13 cellular contexts compared by ENCODE assay signal in the genomic region with DNA sequence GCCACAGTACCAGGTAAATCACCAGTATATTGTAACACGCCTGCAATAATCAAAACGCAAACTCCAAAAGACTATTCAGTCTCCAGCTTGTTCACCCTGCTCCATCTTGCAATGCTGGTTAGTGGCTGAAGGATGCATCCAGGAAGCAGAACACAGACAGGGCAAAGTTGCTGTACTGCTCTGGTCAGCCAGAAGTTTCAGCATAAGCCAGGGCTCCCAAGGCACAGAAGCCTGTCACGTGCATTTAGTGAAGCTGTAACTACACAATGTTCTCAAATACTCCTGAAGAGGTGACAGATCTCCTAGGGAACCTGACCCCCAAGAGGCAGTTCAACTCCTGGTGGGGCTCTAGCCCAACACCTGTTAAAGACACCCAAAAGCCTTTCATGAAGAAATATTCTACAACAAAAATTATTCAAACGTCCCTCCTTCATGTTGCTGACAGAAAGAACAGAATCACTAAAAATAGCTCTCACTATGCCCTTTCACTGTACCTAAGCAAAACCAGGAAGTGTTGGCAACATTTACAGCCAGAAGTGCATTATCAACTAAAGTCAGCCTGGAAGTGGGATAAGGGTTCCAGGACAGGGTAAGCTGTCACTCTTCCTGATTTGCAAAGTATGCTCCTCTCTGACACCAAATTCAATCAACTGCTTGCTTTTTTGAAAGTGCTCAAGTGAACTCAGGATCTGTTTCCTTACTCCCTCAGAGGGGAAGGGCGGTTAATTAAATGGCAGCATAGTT. TPM values are rescaled to one million over a fixed set of nuclear protein-coding genes. Genes with fewer than 3 reads are reported as not detected.
DNase-seq lines count a peak whose midpoint lies in the region; ATAC-seq and TF ChIP-seq lines count a peak whose summit lies in the region.
"Had no signal": no experiment of that assay in that cellular context is flagged by ENCODE, and none has a peak within 500 bp of the region (broad histone marks: within the 10 kb centered on the region; RNA-seq: fewer than 3 reads in every experiment).

No MANE protein-coding gene starts in this region.

- no peak overlapping the region for H3K9ac ChIP-seq in MM.1S (ENCODE audit: low read length)

- no peak overlapping the region for H3K4me3 ChIP-seq in MM.1S (ENCODE audit: low read length)
- no peak overlapping the region for H3K4me3 ChIP-seq in esophagus muscularis mucosa
- no peak overlapping the region for H3K4me3 ChIP-seq in osteoblast (ENCODE audit: insufficient read depth, low read length)

- H2AFZ ChIP-seq in MM.1S (ENCODE audit: low read length) (no peak overlapping the region), osteoblast (ENCODE audit: low read length) (no peak overlapping the region)

- CTCF ChIA-PET in CD4-positive, alpha-beta T cell (lab: Charles Lee) = interaction anchor here (1.0 to 1.4 kb wide), 2 partner anchors 12 to 34 kb away, joined by 3 read pairs; no protein-coding TSS in a partner anchor

- H4K20me1 ChIP-seq in MM.1S (ENCODE audit: insufficient read depth, low read length) (no peaks in the 10 kb centered on the region), osteoblast (ENCODE audit: insufficient read depth, low read length) (no peaks in the 10 kb centered on the region)

- no peak for DNase-seq in CD4-positive, alpha-beta T cell
- DNase-seq in MM.1S (peak; percentile 39), esophagus muscularis mucosa (ENCODE audit: extremely low spot score) (no peak), osteoblast (ENCODE audit: insufficient read length, low spot score, missing footprints) (peak; percentile 23), SHP77 (lab: John Stamatoyannopoulos, UW) (no peak)
- DNase-seq: activated CD4-positive, alpha-beta T cell treated with anti-CD3 and anti-CD28 coated beads, Interleukin-2, amount 10 ng/mL, durations not matched to agents 7 days and 5 days; GOT3; NCI-H2171 treated with DMSO at 0.1 percent for 48 hours; stimulated activated CD8-positive, alpha-beta memory T cell treated with anti-CD3 and anti-CD28 coated beads, Interleukin-4, amount 100 ng/mL, for 48 hours had no signal

- H3K27ac Mint-ChIP-seq in CD4-positive, alpha-beta T cell = peak overlapping the region; percentile 56
- H3K27ac Mint-ChIP-seq: activated CD4-positive, alpha-beta T cell treated with anti-CD3 and anti-CD28 coated beads, Interleukin-2, amount 10 ng/mL, durations not matched to agents 7 days and 5 days had no signal

- 67% methylated on average over 5 of the region's 5 CpGs for WGBS in esophagus muscularis mucosa

- no peaks in the 10 kb centered on the region for H3K9me2 ChIP-seq in MM.1S (replicated peaks; ENCODE audit: insufficient read depth, low read length)

- H3K4me1 ChIP-seq in MM.1S (ENCODE audit: low read length) (peaks cover 59% of the 10 kb centered on the region), esophagus muscularis mucosa (peaks cover 22 to 41% (median 29%) of the 10 kb centered on the region in 4 donors), osteoblast (ENCODE audit: insufficient read depth, low read length) (no peaks in the 10 kb centered on the region)

- POLR2A ChIA-PET in CD4-positive, alpha-beta T cell (lab: Charles Lee) = interaction anchor here (0.8 to 0.9 kb wide), 2 partner anchors 51 to 78 kb away, joined by 3 read pairs; partner anchors contain the start of genes DNAI4 and MIER1

- H3K27ac ChIP-seq in CD4-positive, alpha-beta T cell (ENCODE audit: low read depth, low read length) = no peak overlapping the region
- H3K27ac ChIP-seq in MM.1S (ENCODE audit: low read length) (peak overlapping the region; percentile 49; the same call in 1 of the 2 replicates), esophagus muscularis mucosa (replicated peaks in 1 of 4) (peak overlapping the region; percentile 38 to 61 (median 56)), osteoblast (ENCODE audit: low read depth, low read length) (no peak overlapping the region)

- H3K4me3 Mint-ChIP-seq in CD4-positive, alpha-beta T cell = no peak overlapping the region
- H3K4me3 Mint-ChIP-seq: activated CD4-positive, alpha-beta T cell treated with anti-CD3 and anti-CD28 coated beads, Interleukin-2, amount 10 ng/mL, durations not matched to agents 7 days and 5 days; brain had no signal

- H3K9me3 ChIP-seq in CD4-positive, alpha-beta T cell (ENCODE audit: control insufficient read depth, low read length) = no peaks in the 10 kb centered on the region
- H3K9me3 ChIP-seq in MM.1S (replicated peaks; ENCODE audit: insufficient read depth, low read length) (no peaks in the 10 kb centered on the region), esophagus muscularis mucosa (no peaks in the 10 kb centered on the region), osteoblast (ENCODE audit: low read depth, low read length) (no peaks in the 10 kb centered on the region)

- TF ChIP-seq CTCF in CD4-positive, alpha-beta T cell (IDR thresholded peaks at IDR 0.05) = no peak
- TF ChIP-seq CTCF in MM.1S (IDR thresholded peaks at IDR 0.05; ENCODE audit: low read length) = no peak
- no peak for TF ChIP-seq CTCF in esophagus muscularis mucosa (IDR thresholded peaks at IDR 0.05)
- no peak for TF ChIP-seq CTCF in osteoblast (IDR thresholded peaks at IDR 0.05; ENCODE audit: extremely low read depth, low read depth, low read length)

- H3K4me2 ChIP-seq in MM.1S (ENCODE audit: low read depth, low read length) (peak overlapping the region; percentile 18; the same call in 1 of the 2 replicates), osteoblast (ENCODE audit: insufficient read depth, low read length) (no peak overlapping the region)

- H3K27me3 Mint-ChIP-seq in CD4-positive, alpha-beta T cell = no peaks in the 10 kb centered on the region
- H3K27me3 Mint-ChIP-seq: activated CD4-positive, alpha-beta T cell treated with anti-CD3 and anti-CD28 coated beads, Interleukin-2, amount 10 ng/mL, durations not matched to agents 7 days and 5 days; brain had no signal

- TF ChIP-seq EP300 in esophagus muscularis mucosa (IDR thresholded peaks at IDR 0.05) = no peak

- peaks cover 73% of the 10 kb centered on the region for H3K36me3 Mint-ChIP-seq in CD4-positive, alpha-beta T cell (ENCODE audit: low read depth)

- H3K9me3 Mint-ChIP-seq in CD4-positive, alpha-beta T cell = no peaks in the 10 kb centered on the region
- H3K9me3 Mint-ChIP-seq: activated CD4-positive, alpha-beta T cell treated with anti-CD3 and anti-CD28 coated beads, Interleukin-2, amount 10 ng/mL, durations not matched to agents 7 days and 5 days; brain had no signal

- intact Hi-C loops in CD4-positive, alpha-beta T cell (cut with DNase I, micrococcal nuclease) = loop anchor here in 1 of 2 experiments (5.0 kb wide), 1 partner anchor 210 kb away; no protein-coding TSS in a partner anchor
- intact Hi-C loops in esophagus muscularis mucosa (cut with DNase I) = no loop called here

- H3F3A ChIP-seq in MM.1S (ENCODE audit: insufficient read depth, low read length) = peaks cover 23% of the 10 kb centered on the region

- ATAC-seq in CD4-positive, alpha-beta T cell (ENCODE audit: poor library complexity) = no peak
- ATAC-seq in HG03039 (IDR thresholded peaks at IDR 0.05; ENCODE audit: unreplicated experiment) (no peak), HG02973 (IDR thresholded peaks at IDR 0.05; ENCODE audit: unreplicated experiment) (no peak), HG03139 (IDR thresholded peaks at IDR 0.05; ENCODE audit: unreplicated experiment) (no peak)

- no peak for TF ChIP-seq POLR2A in esophagus muscularis mucosa (IDR thresholded peaks at IDR 0.05; ENCODE audit: low read depth)

- H3K27me3 ChIP-seq in CD4-positive, alpha-beta T cell (ENCODE audit: control insufficient read depth, insufficient read depth, low read length) = no peaks in the 10 kb centered on the region
- no peaks in the 10 kb centered on the region for H3K27me3 ChIP-seq in MM.1S (replicated peaks; ENCODE audit: insufficient read depth, low read length)
- H3K27me3 ChIP-seq in esophagus muscularis mucosa = no peaks in the 10 kb centered on the region
- no peaks in the 10 kb centered on the region for H3K27me3 ChIP-seq in osteoblast (ENCODE audit: insufficient read depth, low read length)

- H3K79me2 ChIP-seq in MM.1S (ENCODE audit: low read length) (peaks cover 20% of the 10 kb centered on the region), osteoblast (ENCODE audit: insufficient read depth, low read length) (no peaks in the 10 kb centered on the region)

- peaks cover 23% of the 10 kb centered on the region for H3K4me1 Mint-ChIP-seq in CD4-positive, alpha-beta T cell (ENCODE audit: low read depth)

- H3K36me3 ChIP-seq in MM.1S (replicated peaks; ENCODE audit: insufficient read depth, low read length) (no peaks in the 10 kb centered on the region), esophagus muscularis mucosa (peaks cover 0 to 37% (median 24%) of the 10 kb centered on the region in 4 donors), osteoblast (ENCODE audit: insufficient read depth, low read length) (peaks cover 9% of the 10 kb centered on the region)

RNA-seq across cellular contexts. Expression of gene SLC35D1, which starts 52.1 kb away (rescaled TPM):
- 1 to 10 TPM; 8.1 to 9.1 TPM for total RNA-seq in CD4-positive, alpha-beta T cell
- total RNA-seq in esophagus muscularis mucosa (1 to 10 TPM; 7.5 to 9.4 (median 8.2) TPM), osteoblast (13.0 and 13.8 TPM in 2 replicates)

Comparison
In these comparisons a context has a peak if more than half of its experiments do, and no peak if none do; other contexts are left out.
1. DNase-seq: peak in MM.1S (single experiment) and osteoblast (single experiment); none in CD4-positive, alpha-beta T cell (0 of 10), esophagus muscularis mucosa (single experiment) and SHP77 (0 of 2).
2. H3K27ac ChIP-seq: peak in MM.1S (single experiment) and esophagus muscularis mucosa (4 of 4); none in CD4-positive, alpha-beta T cell (single experiment) and osteoblast (single experiment).